In genomic region chr7:1001069-1001770, GRCh38 we compare ENCODE assay signal across 14 cellular contexts. TPM values are rescaled to one million over a fixed set of nuclear protein-coding genes. Genes with fewer than 3 reads are reported as not detected.
DNase-seq lines count a peak whose midpoint lies in the region; ATAC-seq and TF ChIP-seq lines count a peak whose summit lies in the region.
"Not testable (repeated sequence)": the region's sequence is repeated elsewhere in the genome, so short reads cannot be mapped to it uniquely, and the experiment has no call there.
"Had no signal": no experiment of that assay in that cellular context is flagged by ENCODE, and none has a peak within 500 bp of the region (broad histone marks: within the 10 kb centered on the region; RNA-seq: fewer than 3 reads in every experiment).

No MANE protein-coding gene starts in this region.

- H3K4me1 Mint-ChIP-seq in WTC11; central memory CD8-positive, alpha-beta T cell; stimulated activated effector memory CD8-positive, alpha-beta T cell treated with anti-CD3 and anti-CD28 coated beads, Interleukin-12 subunit alpha, Interleukin-12 subunit beta, amount 100 ng/mL, for 72 hours: not testable (repeated sequence)

- not testable (repeated sequence) for H3F3A ChIP-seq in PC-3 (ENCODE audit: low read length, unreplicated experiment)

- not testable (repeated sequence) for H3K9me3 Mint-ChIP-seq in WTC11; central memory CD8-positive, alpha-beta T cell; stimulated activated effector memory CD8-positive, alpha-beta T cell treated with anti-CD3 and anti-CD28 coated beads, Interleukin-12 subunit alpha, Interleukin-12 subunit beta, amount 100 ng/mL, for 72 hours

- not testable (repeated sequence) for H3K36me3 ChIP-seq in Karpas-422 (ENCODE audit: insufficient read depth, low read length); PC-3 (ENCODE audit: low read depth, low read length)

- peak overlapping the region; percentile 72 for H3K4me2 ChIP-seq in Karpas-422 (ENCODE audit: low read depth, low read length, poor library complexity, severe bottlenecking)
- not testable (repeated sequence) for H3K4me2 ChIP-seq in PC-3 (ENCODE audit: low read length)

- H3K9me2 ChIP-seq in Karpas-422 (replicated peaks; ENCODE audit: insufficient read depth, low read length); PC-3 (replicated peaks; ENCODE audit: low read length): not testable (repeated sequence)

- intact Hi-C loops in PC-3 (cut with micrococcal nuclease), result not testable (repeated sequence)

- CTCF ChIA-PET in AG04450 (lab: Charles Lee) (interaction anchor here (1.1 kb wide), 1 partner anchor 65 kb away, joined by 3 read pairs; no protein-coding TSS in a partner anchor), WTC11 (lab: Charles Lee) (interaction anchor here (0.7 to 0.9 kb wide), 2 partner anchors 64 to 693 kb away, joined by 3 to 4 read pairs; no protein-coding TSS in a partner anchor)
- CTCF ChIA-PET in PC-3 (lab: Charles Lee), result not testable (repeated sequence)

- H3K4me3 Mint-ChIP-seq in WTC11; central memory CD8-positive, alpha-beta T cell; stimulated activated effector memory CD8-positive, alpha-beta T cell treated with anti-CD3 and anti-CD28 coated beads, Interleukin-12 subunit alpha, Interleukin-12 subunit beta, amount 100 ng/mL, for 72 hours: not testable (repeated sequence)

- H3K27me3 Mint-ChIP-seq in WTC11 (ENCODE audit: low read depth); central memory CD8-positive, alpha-beta T cell: not testable (repeated sequence)

- H3K4me1 ChIP-seq in Karpas-422 (ENCODE audit: low read length), result peaks cover 58% of the 10 kb centered on the region
- not testable (repeated sequence) for H3K4me1 ChIP-seq in PC-3 (ENCODE audit: insufficient read depth, low read length)

- POLR2A ChIA-PET in AG04450 (lab: Yijun Ruan, JAX); PC-3 (lab: Charles Lee; ENCODE audit: unreplicated experiment): not testable (repeated sequence)
- POLR2A ChIA-PET in WTC11 (lab: Charles Lee), result interaction anchor here (0.8 kb wide), 1 partner anchor 182 kb away, joined by 5 read pairs; no protein-coding TSS in a partner anchor

- H4K20me1 ChIP-seq in Karpas-422 (ENCODE audit: insufficient read depth, low read depth, low read length); PC-3 (ENCODE audit: low read length): not testable (repeated sequence)

- H3K27ac ChIP-seq in AG04450 (ENCODE audit: low read depth, low read length) (peak overlapping the region; percentile 11), Karpas-422 (ENCODE audit: low read length) (peak overlapping the region; percentile 99)
- not testable (repeated sequence) for H3K27ac ChIP-seq in PC-3 (ENCODE audit: low read length)

- not testable (repeated sequence) for H3K27me3 ChIP-seq in AG04450 (ENCODE audit: control insufficient read depth, insufficient read depth, low read length); Karpas-422 (ENCODE audit: low read length); PC-3 (ENCODE audit: low read length)

- not testable (repeated sequence) for H3K36me3 Mint-ChIP-seq in WTC11; stimulated activated effector memory CD8-positive, alpha-beta T cell treated with anti-CD3 and anti-CD28 coated beads, Interleukin-12 subunit alpha, Interleukin-12 subunit beta, amount 100 ng/mL, for 72 hours
- H3K36me3 Mint-ChIP-seq in central memory CD8-positive, alpha-beta T cell (ENCODE audit: insufficient read depth), result peaks cover 10% of the 10 kb centered on the region

- not testable (repeated sequence) for BruUV-seq in PC-3 (replicated peaks; lab: Mats Ljungman, UMichigan)

- not testable (repeated sequence) for H3K4me3 ChIP-seq in AG04450 (ENCODE audit: low read depth, low read length); PC-3 (ENCODE audit: low read length)
- peak overlapping the region; percentile 59 for H3K4me3 ChIP-seq in Karpas-422 (ENCODE audit: low read length)

- not testable (repeated sequence) for H2AFZ ChIP-seq in Karpas-422 (ENCODE audit: low read length); PC-3 (ENCODE audit: low read length)

- not testable (repeated sequence) for H3K27ac Mint-ChIP-seq in WTC11
- peak overlapping the region; percentile 67 for H3K27ac Mint-ChIP-seq in central memory CD8-positive, alpha-beta T cell (ENCODE audit: low read depth)
- peak overlapping the region; percentile 74 for H3K27ac Mint-ChIP-seq in stimulated activated effector memory CD8-positive, alpha-beta T cell treated with anti-CD3 and anti-CD28 coated beads, Interleukin-12 subunit alpha, Interleukin-12 subunit beta, amount 100 ng/mL, for 72 hours

- ATAC-seq in PC-3 (peak; percentile 55), WTC11 (peak; percentile 62)
- not testable (repeated sequence) for ATAC-seq in central memory CD8-positive, alpha-beta T cell (replicated peaks; ENCODE audit: extremely low read depth, poor library complexity, severe bottlenecking)
- ATAC-seq in stimulated activated effector memory CD8-positive, alpha-beta T cell treated with anti-CD3 and anti-CD28 coated beads, Interleukin-12 subunit alpha, Interleukin-12 subunit beta, amount 100 ng/mL, for 72 hours, result peak; percentile 49

- not testable (repeated sequence) for TF ChIP-seq CTCF in AG04450 (IDR thresholded peaks at IDR 0.05; ENCODE audit: low read depth, low read length); PC-3 (conservative IDR thresholded peaks at IDR 0.05; ENCODE audit: low read depth, low read length); WTC11 (IDR thresholded peaks at IDR 0.05)

- peak overlapping the region; percentile 80 for H3K9ac ChIP-seq in Karpas-422 (ENCODE audit: low read length)
- not testable (repeated sequence) for H3K9ac ChIP-seq in PC-3 (ENCODE audit: low read length)

- not testable (repeated sequence) for H3K79me2 ChIP-seq in Karpas-422 (ENCODE audit: low read length); PC-3 (ENCODE audit: low read length)

- not testable (repeated sequence) for H3K9me3 ChIP-seq in AG04450 (ENCODE audit: control insufficient read depth, insufficient read depth, low read length); Karpas-422 (ENCODE audit: low read length); PC-3 (ENCODE audit: low read length)

- DNase-seq in AG04450 (ENCODE audit: low read depth, low spot score); PC-3; central memory CD8-positive, alpha-beta T cell (ENCODE audit: low spot score in 2 of 2); stimulated activated effector memory CD8-positive, alpha-beta T cell treated with anti-CD3 and anti-CD28 coated beads, Interleukin-12 subunit alpha, Interleukin-12 subunit beta, amount 100 ng/mL, for 72 hours (ENCODE audit: low spot score in 2 of 2): not testable (repeated sequence)
- DNase-seq in ELR (ENCODE audit: low read depth) (peak; percentile 33), Karpas-422 (peak; percentile 89), WTC11 (ENCODE audit: low spot score) (peak; percentile 46), left kidney (ENCODE audit: low read depth, low spot score) (peak; percentile 87)

RNA-seq across cellular contexts. Expression of gene CYP2W1, which starts 18.2 kb away (rescaled TPM):
- polyA plus RNA-seq in AG04450 (2011; rRNA removed), result not detected in 2 replicates
- not detected in 2 replicates for polyA minus RNA-seq in AG04450 (2011; rRNA and poly(A)+ RNA removed)
- total RNA-seq in Karpas-422 (2014; rRNA removed; shearing (Covaris generic); ENCODE audit: low replicate concordance), result not detected in 2 replicates
- total RNA-seq in PC-3 (2014; rRNA removed) (not detected in 2 replicates), WTC11 (2021) (0.48 TPM in 1 of 3 replicates, not detected in the others)
- total RNA-seq: activated CD8-positive, alpha-beta memory T cell treated with anti-CD3 and anti-CD28 coated beads for 36 hours; aorta; bronchial epithelial cell; neural crest cell had no signal
- polyA plus RNA-seq: aorta, BJ, IgD-negative memory B cell had no signal

RNA-seq across cellular contexts. Expression of gene COX19, which starts 25.9 kb away (rescaled TPM):
- polyA plus RNA-seq in AG04450 (2011; rRNA removed), result 6.5 and 6.8 TPM in 2 replicates
- polyA minus RNA-seq in AG04450 (2011; rRNA and poly(A)+ RNA removed), result 3.3 and 5.3 TPM in 2 replicates
- 14.5 and 20.5 TPM in 2 replicates for total RNA-seq in Karpas-422 (2014; rRNA removed; shearing (Covaris generic); ENCODE audit: low replicate concordance)
- total RNA-seq in PC-3 (2014; rRNA removed), result 11.6 and 12.4 TPM in 2 replicates
- 10.2 to 13.2 TPM (median 10.4 TPM) in 3 replicates for total RNA-seq in WTC11 (2021)

RNA-seq across cellular contexts. Expression of gene GPR146, which starts 43.1 kb away (rescaled TPM):
- polyA plus RNA-seq in AG04450 (2011; rRNA removed), result 0.50 and 0.69 TPM in 2 replicates
- polyA minus RNA-seq in AG04450 (2011; rRNA and poly(A)+ RNA removed), result 0.09 TPM in 1 of 2 replicates, not detected in the other
- total RNA-seq in Karpas-422 (2014; rRNA removed; shearing (Covaris generic); ENCODE audit: low replicate concordance), result 5.5 and 9.2 TPM in 2 replicates
- total RNA-seq in PC-3 (2014; rRNA removed) (2.0 and 2.7 TPM in 2 replicates), WTC11 (2021) (0.87 to 1.1 TPM (median 0.92 TPM) in 3 replicates)
- total RNA-seq: neural crest cell had no signal

RNA-seq across cellular contexts. Expression of gene ADAP1, which starts 46.7 kb away (rescaled TPM):
- 0.87 and 0.89 TPM in 2 replicates for polyA plus RNA-seq in AG04450 (2011; rRNA removed)
- 1.6 and 1.8 TPM in 2 replicates for polyA minus RNA-seq in AG04450 (2011; rRNA and poly(A)+ RNA removed)
- total RNA-seq in Karpas-422 (2014; rRNA removed; shearing (Covaris generic); ENCODE audit: low replicate concordance), result not detected in 2 replicates
- total RNA-seq in PC-3 (2014; rRNA removed), result 31.2 and 36.4 TPM in 2 replicates
- 4.3 to 7.2 TPM (median 4.5 TPM) in 3 replicates for total RNA-seq in WTC11 (2021)
